In genomic region chr14:55241673-55242072, GRCh38 we compare ENCODE assay signal across 14 cellular contexts. TPM values are rescaled to one million over a fixed set of nuclear protein-coding genes. Genes with fewer than 3 reads are reported as not detected.
DNase-seq lines count a peak whose midpoint lies in the region; ATAC-seq and TF ChIP-seq lines count a peak whose summit lies in the region.
"Had no signal": no experiment of that assay in that cellular context is flagged by ENCODE, and none has a peak within 500 bp of the region (broad histone marks: within the 10 kb centered on the region; RNA-seq: fewer than 3 reads in every experiment).

No MANE protein-coding gene starts in this region.

- no peaks in the 10 kb centered on the region for H3K4me1 ChIP-seq in OCI-LY3 (ENCODE audit: low read length)
- H3K4me1 ChIP-seq in esophagus muscularis mucosa, result peaks cover 0 to 29% (median 23%) of the 10 kb centered on the region in 4 donors
- H3K4me1 ChIP-seq in sigmoid colon, result no peaks in the 10 kb centered on the region
- peaks cover 15% of the 10 kb centered on the region for H3K4me1 ChIP-seq in testis
- no peaks in the 10 kb centered on the region for H3K4me1 ChIP-seq in ovary (ENCODE audit: insufficient read depth)

- no peaks in the 10 kb centered on the region for H3K36me3 ChIP-seq in OCI-LY3 (replicated peaks; ENCODE audit: low read depth, low read length)
- H3K36me3 ChIP-seq in esophagus muscularis mucosa, result no peaks in the 10 kb centered on the region
- H3K36me3 ChIP-seq in sigmoid colon, result no peaks in the 10 kb centered on the region
- no peaks in the 10 kb centered on the region for H3K36me3 ChIP-seq in testis (ENCODE audit: low read depth, missing control alignments)
- no peaks in the 10 kb centered on the region for H3K36me3 ChIP-seq in ovary
- H3K36me3 ChIP-seq: BLaER1 treated with 17β-estradiol and CSF1 and Interleukin-3, amounts not matched to agents 10 nM and 100 nM had no signal

- 0 out of 2 replicates have a peak overlapping the region, but pooled peaks have one; percentile 25 for H2AFZ ChIP-seq in OCI-LY3 (ENCODE audit: low read depth, low read length)

- no peak for ATAC-seq in HG03097 (IDR thresholded peaks at IDR 0.05; ENCODE audit: low FRiP score, unreplicated experiment)

- H3K4me2 ChIP-seq in OCI-LY3 (ENCODE audit: low read length), result no peak overlapping the region
- H3K4me2 ChIP-seq: BLaER1 treated with 17β-estradiol and CSF1 and Interleukin-3, amounts not matched to agents 10 nM and 100 nM had no signal

- no peaks in the 10 kb centered on the region for H4K20me1 ChIP-seq in OCI-LY3 (ENCODE audit: insufficient read depth, low read length)
- H4K20me1 ChIP-seq: BLaER1 treated with 17β-estradiol and CSF1 and Interleukin-3, amounts not matched to agents 10 nM and 100 nM had no signal

- no peaks in the 10 kb centered on the region for H3K79me2 ChIP-seq in OCI-LY3 (ENCODE audit: low read length)

- peak; percentile 84 for TF ChIP-seq EP300 in esophagus muscularis mucosa (IDR thresholded peaks at IDR 0.05)
- peak in 3 of 4 donors; percentile 9 to 57 (median 10) for TF ChIP-seq EP300 in sigmoid colon (IDR thresholded peaks at IDR 0.05)
- TF ChIP-seq EP300 in ovary (IDR thresholded peaks at IDR 0.05), result no peak

- no peak overlapping the region for H3K4me3 ChIP-seq in OCI-LY3 (ENCODE audit: low read length)
- H3K4me3 ChIP-seq in esophagus muscularis mucosa, result no peak overlapping the region
- H3K4me3 ChIP-seq in sigmoid colon, result no peak overlapping the region
- no peak overlapping the region for H3K4me3 ChIP-seq in testis
- H3K4me3 ChIP-seq in ovary, result no peak overlapping the region
- H3K4me3 ChIP-seq: BLaER1 treated with 17β-estradiol and CSF1 and Interleukin-3, amounts not matched to agents 10 nM and 100 nM had no signal

- no peak overlapping the region for H3K9ac ChIP-seq in OCI-LY3 (ENCODE audit: low read length)
- H3K9ac ChIP-seq: BLaER1 treated with 17β-estradiol and CSF1 and Interleukin-3, amounts not matched to agents 10 nM and 100 nM had no signal

- H3K9me3 ChIP-seq in OCI-LY3 (ENCODE audit: insufficient read depth, low read length), result no peaks in the 10 kb centered on the region
- no peaks in the 10 kb centered on the region for H3K9me3 ChIP-seq in esophagus muscularis mucosa
- H3K9me3 ChIP-seq in sigmoid colon, result no peaks in the 10 kb centered on the region
- H3K9me3 ChIP-seq in testis, result no peaks in the 10 kb centered on the region
- H3K9me3 ChIP-seq in ovary, result no peaks in the 10 kb centered on the region
- H3K9me3 ChIP-seq: BLaER1 treated with 17β-estradiol and CSF1 and Interleukin-3, amounts not matched to agents 10 nM and 100 nM had no signal

- TF ChIP-seq CTCF in OCI-LY3 (IDR thresholded peaks at IDR 0.05; ENCODE audit: low read depth, low read length) (no peak), esophagus muscularis mucosa (IDR thresholded peaks at IDR 0.05) (no peak), sigmoid colon (IDR thresholded peaks at IDR 0.05) (no peak), testis (IDR thresholded peaks at IDR 0.05) (no peak), ovary (IDR thresholded peaks at IDR 0.05) (no peak)

- no peak overlapping the region for H3K27ac ChIP-seq in OCI-LY3 (ENCODE audit: low read length)
- peak overlapping the region in 3 of 4 donors; percentile 48 to 69 (median 53) for H3K27ac ChIP-seq in esophagus muscularis mucosa (replicated peaks in 1 of 4)
- H3K27ac ChIP-seq in sigmoid colon, result no peak overlapping the region
- H3K27ac ChIP-seq in testis, result peak overlapping the region; percentile 31 to 82
- H3K27ac ChIP-seq in ovary, result no peak overlapping the region
- H3K27ac ChIP-seq: BLaER1 treated with 17β-estradiol and CSF1 and Interleukin-3, amounts not matched to agents 10 nM and 100 nM had no signal

- H3K27me3 ChIP-seq in OCI-LY3 (ENCODE audit: low read depth, low read length), result no peaks in the 10 kb centered on the region; the same call in 1 of the 2 replicates
- H3K27me3 ChIP-seq in esophagus muscularis mucosa, result peaks cover 0 to 3% (median 0%) of the 10 kb centered on the region in 4 donors
- peaks cover 0 to 15% (median 0%) of the 10 kb centered on the region in 3 donors for H3K27me3 ChIP-seq in sigmoid colon
- no peaks in the 10 kb centered on the region for H3K27me3 ChIP-seq in testis
- no peaks in the 10 kb centered on the region for H3K27me3 ChIP-seq in ovary
- H3K27me3 ChIP-seq: BLaER1 treated with 17β-estradiol and CSF1 and Interleukin-3, amounts not matched to agents 10 nM and 100 nM had no signal

- intact Hi-C loops in esophagus muscularis mucosa (cut with DNase I) (no loop called here), sigmoid colon (cut with DNase I) (no loop called here), testis (cut with DNase I; ENCODE audit: low total_unique reads) (no loop called here), ovary (cut with DNase I) (no loop called here)

- TF ChIP-seq POLR2A in esophagus muscularis mucosa (IDR thresholded peaks at IDR 0.05; ENCODE audit: low read depth), result no peak
- no peak for TF ChIP-seq POLR2A in sigmoid colon (IDR thresholded peaks at IDR 0.05)
- TF ChIP-seq POLR2A in testis (IDR thresholded peaks at IDR 0.05), result no peak
- no peak for TF ChIP-seq POLR2A in ovary (IDR thresholded peaks at IDR 0.05)

- DNase-seq in esophagus muscularis mucosa (ENCODE audit: extremely low spot score) (no peak), sigmoid colon (no peak), testis (no peak), germinal center (ENCODE audit: low spot score) (no peak), ovary (no peak), EL (no peak)
- DNase-seq: ACHN; CD4-positive, CD25-positive, alpha-beta regulatory T cell; DMS53; GOT3; H9 had no signal

- 58% methylated on average over 4 of the region's 4 CpGs for WGBS in esophagus muscularis mucosa
- 84 to 90% methylated on average over 4 of the region's 4 CpGs for WGBS in sigmoid colon, 2 donors
- 36 to 38% methylated on average over 4 of the region's 4 CpGs for WGBS in testis, 2 donors
- WGBS in ovary, 3 donors, result 45 to 59% (median 55%) methylated on average over 4 of the region's 4 CpGs

RNA-seq across cellular contexts. Expression of gene FBXO34, which starts 29.5 kb away (rescaled TPM):
- total RNA-seq in esophagus muscularis mucosa, result 10 to 100 TPM; 16.2 to 22.0 (median 20.4) TPM
- 10 to 100 TPM; 15.3 to 18.6 (median 17.5) TPM for total RNA-seq in sigmoid colon
- 10 to 100 TPM; 21.9 to 36.0 (median 35.1) TPM for polyA plus RNA-seq in sigmoid colon
- 10 to 100 TPM; 84.4 to 91.7 TPM for total RNA-seq in testis
- polyA plus RNA-seq in testis (ENCODE audit: insufficient read depth, low read depth, low replicate concordance), result 62.1 TPM
- 10 to 100 TPM; 18.1 to 29.8 (median 24.3) TPM for total RNA-seq in ovary
- polyA plus RNA-seq in ovary, result 10 to 100 TPM; 11.4 to 17.6 TPM

RNA-seq across cellular contexts. Expression of gene DLGAP5, which starts 50.3 kb away (rescaled TPM):
- total RNA-seq in esophagus muscularis mucosa, result under 1 TPM in 1 of 4 donors, not detected in 3; 0.69 TPM
- under 1 TPM in 3 of 4 donors, not detected in 1; 0.16 to 0.71 (median 0.41) TPM for total RNA-seq in sigmoid colon
- 10 to 100 TPM in 1 of 3 donors, 1 to 10 TPM in 2; 1.2 to 11.0 (median 3.0) TPM for polyA plus RNA-seq in sigmoid colon
- 10 to 100 TPM; 11.2 to 17.2 TPM for total RNA-seq in testis
- polyA plus RNA-seq in testis (ENCODE audit: insufficient read depth, low read depth, low replicate concordance), result 15.2 TPM
- total RNA-seq in ovary, result under 1 TPM in 3 of 7 donors, not detected in 4; 0.43 to 0.69 (median 0.46) TPM
- under 1 TPM; 0.47 to 0.65 TPM for polyA plus RNA-seq in ovary

Comparison
In these comparisons a context has a peak if more than half of its experiments do, and no peak if none do; other contexts are left out.
1. H3K27ac ChIP-seq: peak in esophagus muscularis mucosa (3 of 4) and testis (2 of 2); none in OCI-LY3 (single experiment), sigmoid colon (0 of 4) and ovary (0 of 2).
2. RNA of gene DLGAP5, which starts 50.3 kb away (total RNA-seq): 11.2 to 17.2 TPM in testis; 0.16 to 0.71 TPM in sigmoid colon, 0.43 to 0.69 TPM in ovary and 0.69 TPM in esophagus muscularis mucosa; every median in the first group is over 4 times any median in the second.